In genomic region chr13:45873491-45874360, GRCh38 we compare ENCODE assay signal across 17 cellular contexts. TPM values are rescaled to one million over a fixed set of nuclear protein-coding genes. Genes with fewer than 3 reads are reported as not detected.
DNase-seq lines count a peak whose midpoint lies in the region; ATAC-seq, FAIRE-seq and TF ChIP-seq lines count a peak whose summit lies in the region.
"Had no signal": no experiment of that assay in that cellular context is flagged by ENCODE, and none has a peak within 500 bp of the region (broad histone marks: within the 10 kb centered on the region; RNA-seq: fewer than 3 reads in every experiment).

No MANE protein-coding gene starts in this region.

- no peaks in the 10 kb centered on the region for H3K36me3 ChIP-seq in breast epithelium
- H3K36me3 ChIP-seq: thoracic aorta had no signal

- TF ChIP-seq CTCF in MCF 10A (IDR thresholded peaks at IDR 0.05; ENCODE audit: unreplicated experiment) (no peak), breast epithelium (IDR thresholded peaks at IDR 0.05) (no peak), foreskin keratinocyte (conservative IDR thresholded peaks at IDR 0.05) (no peak)

- POLR2A ChIA-PET in MCF 10A (lab: Yijun Ruan, JAX) = interaction anchor here (0.6 to 1.6 kb wide), 3 partner anchors 33 to 177 kb away, joined by 3 to 4 read pairs (median 4); no protein-coding TSS in a partner anchor

- BruUV-seq in MCF 10A (replicated peaks; lab: Mats Ljungman, UMichigan) = no TSS peak

- DNase-seq in MCF 10A (ENCODE audit: unreplicated experiment) = peak; percentile 33
- no peak for DNase-seq in breast epithelium (ENCODE audit: low spot score in 2 of 2)
- DNase-seq in SK-MEL-5 (ENCODE audit: low read depth, low spot score) = peak; percentile 68
- peak in 1 of 2 donors; percentile 77 for DNase-seq in foreskin keratinocyte
- DNase-seq in urothelium cell line (ENCODE audit: low spot score) = peak; percentile 62
- no peak for DNase-seq in left ventricle myocardium superior
- DNase-seq in NCI-H345 treated with DMSO at 0.1 percent for 48 hours (lab: John Stamatoyannopoulos, UW; ENCODE audit: unreplicated experiment) = no peak
- DNase-seq: activated CD8-positive, alpha-beta T cell treated with anti-CD3 and anti-CD28 coated beads, Interleukin-2, amount 10 ng/mL, durations not matched to agents 7 days and 5 days; activated naive CD4-positive, alpha-beta T cell treated with anti-CD3 and anti-CD28 coated beads, Interleukin-2, amount 10 ng/mL, durations not matched to agents 7 days and 5 days; mucosa of descending colon had no signal

- no peaks in the 10 kb centered on the region for H3K27me3 Mint-ChIP-seq in MCF 10A (ENCODE audit: insufficient read depth, unreplicated experiment)

- no peaks in the 10 kb centered on the region for H3K9me3 Mint-ChIP-seq in MCF 10A (ENCODE audit: unreplicated experiment)
- H3K9me3 Mint-ChIP-seq: activated naive CD4-positive, alpha-beta T cell treated with anti-CD3 and anti-CD28 coated beads, Interleukin-2, amount 10 ng/mL, durations not matched to agents 7 days and 5 days; dendritic cell treated with granulocyte-macrophage colony-stimulating factor and Interleukin-4, amounts not matched to agents 40 ng/mL and 50 ng/mL, for 4 days had no signal

- ATAC-seq in foreskin keratinocyte (peak; percentile 64), left ventricle myocardium superior (no peak), GM18870 (IDR thresholded peaks at IDR 0.05; ENCODE audit: unreplicated experiment) (no peak)
- ATAC-seq: activated CD8-positive, alpha-beta T cell treated with anti-CD3 and anti-CD28 coated beads, Interleukin-2, amount 10 ng/mL, durations not matched to agents 7 days and 5 days; mucosa of descending colon; sciatic nerve had no signal

- H3K4me3 Mint-ChIP-seq in MCF 10A (ENCODE audit: unreplicated experiment) = no peak overlapping the region
- H3K4me3 Mint-ChIP-seq: activated CD8-positive, alpha-beta T cell treated with anti-CD3 and anti-CD28 coated beads, Interleukin-2, amount 10 ng/mL, durations not matched to agents 7 days and 5 days; activated naive CD4-positive, alpha-beta T cell treated with anti-CD3 and anti-CD28 coated beads, Interleukin-2, amount 10 ng/mL, durations not matched to agents 7 days and 5 days; dendritic cell treated with granulocyte-macrophage colony-stimulating factor and Interleukin-4, amounts not matched to agents 40 ng/mL and 50 ng/mL, for 4 days had no signal

- intact Hi-C loops in MCF 10A (cut with micrococcal nuclease) (no loop called here), breast epithelium (cut with DNase I; ENCODE audit: low total_unique reads) (no loop called here), left ventricle myocardium superior (cut with micrococcal nuclease) (no loop called here)

- no peak overlapping the region for H3K4me3 ChIP-seq in breast epithelium
- H3K4me3 ChIP-seq: mucosa of descending colon, thoracic aorta had no signal

- H3K36me3 Mint-ChIP-seq in MCF 10A (ENCODE audit: insufficient read depth, unreplicated experiment) = no peaks in the 10 kb centered on the region
- H3K36me3 Mint-ChIP-seq: activated naive CD4-positive, alpha-beta T cell treated with anti-CD3 and anti-CD28 coated beads, Interleukin-2, amount 10 ng/mL, durations not matched to agents 7 days and 5 days had no signal

- CTCF ChIA-PET in MCF 10A (lab: Yijun Ruan, JAX) = interaction anchor here (0.6 to 1.2 kb wide), 5 partner anchors 9 to 285 kb away, joined by 3 to 5 read pairs (median 3); no protein-coding TSS in a partner anchor

- H3K27ac ChIP-seq in breast epithelium = peak overlapping the region in 1 of 2 donors; percentile 6
- H3K27ac ChIP-seq in foreskin keratinocyte = no peak overlapping the region
- H3K27ac ChIP-seq: thoracic aorta had no signal

- FAIRE-seq in urothelium cell line (lab: Jason Lieb, UNC) = no peak
- FAIRE-seq: A204.1, GM18507 had no signal

- no peaks in the 10 kb centered on the region for H3K9me3 ChIP-seq in breast epithelium
- H3K9me3 ChIP-seq: mucosa of descending colon, thoracic aorta had no signal

- in situ Hi-C loops in SK-MEL-5 (cut with HindIII; ENCODE audit: low pct_unique_long_range_greater_than_20kb, low sequenced_read_pairs) = no loop called here

- H3K27me3 ChIP-seq in breast epithelium = no peaks in the 10 kb centered on the region
- H3K27me3 ChIP-seq in foreskin keratinocyte = no peaks in the 10 kb centered on the region

- no peak overlapping the region for H3K27ac Mint-ChIP-seq in MCF 10A (ENCODE audit: low read depth, unreplicated experiment)
- H3K27ac Mint-ChIP-seq: activated CD8-positive, alpha-beta T cell treated with anti-CD3 and anti-CD28 coated beads, Interleukin-2, amount 10 ng/mL, durations not matched to agents 7 days and 5 days; activated naive CD4-positive, alpha-beta T cell treated with anti-CD3 and anti-CD28 coated beads, Interleukin-2, amount 10 ng/mL, durations not matched to agents 7 days and 5 days; dendritic cell treated with granulocyte-macrophage colony-stimulating factor and Interleukin-4, amounts not matched to agents 40 ng/mL and 50 ng/mL, for 4 days had no signal

- H3K4me1 Mint-ChIP-seq in MCF 10A (ENCODE audit: insufficient read depth, unreplicated experiment) = peaks cover 31% of the 10 kb centered on the region
- H3K4me1 Mint-ChIP-seq: activated naive CD4-positive, alpha-beta T cell treated with anti-CD3 and anti-CD28 coated beads, Interleukin-2, amount 10 ng/mL, durations not matched to agents 7 days and 5 days had no signal

- H3K4me1 ChIP-seq in breast epithelium (no peaks in the 10 kb centered on the region), foreskin keratinocyte (peaks cover 49% of the 10 kb centered on the region)

- no peak for TF ChIP-seq POLR2A in breast epithelium (IDR thresholded peaks at IDR 0.05)

RNA-seq across cellular contexts. Expression of gene SIAH3, which starts 22.2 kb away (rescaled TPM):
- total RNA-seq in MCF 10A (2022) = not detected in 2 replicates
- under 1 TPM in 1 of 3 donors, not detected in 2; under 0.01 TPM for total RNA-seq in breast epithelium
- 1.3 TPM in 2 replicates for total RNA-seq in SK-MEL-5 (2014; rRNA removed; shearing (Covaris generic))
- 2.1 and 3.4 TPM in 2 replicates for polyA plus RNA-seq in SK-MEL-5 (2015; cell fraction: cytosol; rRNA removed)
- 2.0 and 4.1 TPM in 2 replicates for polyA plus RNA-seq in SK-MEL-5 (2015; cell fraction: nucleus; rRNA removed)
- 0.28 and 0.48 TPM in 2 replicates for total RNA-seq in foreskin keratinocyte
- 0.14 and 0.20 TPM in 2 replicates for polyA plus RNA-seq in foreskin keratinocyte
- total RNA-seq in left ventricle myocardium superior = not detected
- total RNA-seq: activated CD8-positive, alpha-beta T cell treated with anti-CD3 and anti-CD28 coated beads, Interleukin-2, amount 10 ng/mL, durations not matched to agents 7 days and 5 days; OCI-LY7; sciatic nerve; thoracic aorta had no signal

Comparison
In these comparisons a context has a peak if more than half of its experiments do, and no peak if none do; other contexts are left out.
1. DNase-seq: peak in MCF 10A (single experiment), SK-MEL-5 (single experiment) and urothelium cell line (single experiment); none in breast epithelium (0 of 2), left ventricle myocardium superior (single experiment) and NCI-H345 treated with DMSO at 0.1 percent for 48 hours (single experiment).